20 cellular contexts compared by ENCODE assay signal in genomic region chr1:154925335-154926170, GRCh38. TPM values are rescaled to one million over a fixed set of nuclear protein-coding genes. Genes with fewer than 3 reads are reported as not detected.
DNase-seq lines count a peak whose midpoint lies in the region; ATAC-seq lines count a peak whose summit lies in the region.
"Had no signal": no experiment of that assay in that cellular context is flagged by ENCODE, and none has a peak within 500 bp of the region (broad histone marks: within the 10 kb centered on the region; RNA-seq: fewer than 3 reads in every experiment).

No MANE protein-coding gene starts in this region.

- no peak for DNase-seq in CD4-positive, alpha-beta memory T cell
- no peak for DNase-seq in T-cell
- no peak for DNase-seq in central memory CD8-positive, alpha-beta T cell (ENCODE audit: low spot score in 2 of 2)
- DNase-seq in inferior parietal cortex (ENCODE audit: extremely low spot score): no peak
- no peak for DNase-seq in H4 (ENCODE audit: low spot score)
- DNase-seq: activated CD4-positive, alpha-beta T cell treated with anti-CD3 and anti-CD28 coated beads, Interleukin-2, amount 50 U/mL, for 1 hour; DMS 273 treated with DMSO at 0.1 percent for 48 hours; effector memory CD4-positive, alpha-beta T cell; mesendoderm; natural killer cell; NCI-H1417 treated with DMSO at 0.1 percent for 48 hours; NCI-H526 treated with DMSO at 0.1 percent for 48 hours; small intestine; stimulated activated CD4-positive, alpha-beta T cell treated with anti-CD3 and anti-CD28 coated beads, Interleukin-4, amount 100 ng/mL, for 4 hours had no signal

- H3K9me3 ChIP-seq in BLaER1: no peaks in the 10 kb centered on the region
- H3K9me3 ChIP-seq in CD4-positive, alpha-beta memory T cell (ENCODE audit: control insufficient read depth in 1 of 2, low read length in 2 of 2): no peaks in the 10 kb centered on the region
- H3K9me3 ChIP-seq: prostate gland, thoracic aorta had no signal

- H3K9ac ChIP-seq in BLaER1: no peak overlapping the region

- peak overlapping the region in 6 of 7 donors; percentile 53 to 82 (median 68) for H3K27ac Mint-ChIP-seq in CD4-positive, alpha-beta memory T cell
- peak overlapping the region; percentile 16 to 65 for H3K27ac Mint-ChIP-seq in T-cell
- H3K27ac Mint-ChIP-seq in central memory CD8-positive, alpha-beta T cell (ENCODE audit: low read depth): peak overlapping the region; percentile 51
- H3K27ac Mint-ChIP-seq: natural killer cell had no signal

- peaks cover 11% of the 10 kb centered on the region for H3K4me1 ChIP-seq in BLaER1
- peaks cover 13% of the 10 kb centered on the region for H3K4me1 ChIP-seq in CD4-positive, alpha-beta memory T cell (ENCODE audit: insufficient read depth, low read length)
- H3K4me1 ChIP-seq: prostate gland had no signal

- H3K27me3 Mint-ChIP-seq in CD4-positive, alpha-beta memory T cell: no peaks in the 10 kb centered on the region
- no peaks in the 10 kb centered on the region for H3K27me3 Mint-ChIP-seq in T-cell
- H3K27me3 Mint-ChIP-seq in central memory CD8-positive, alpha-beta T cell: no peaks in the 10 kb centered on the region

- CTCF ChIA-PET in CD4-positive, alpha-beta memory T cell (lab: Charles Lee; ENCODE audit: partially characterized antibody): interaction anchor here (2.5 kb wide), 1 partner anchor 11 kb away, joined by 10 read pairs; the partner anchor contains the start of gene PMVK
- CTCF ChIA-PET in T-cell (lab: Charles Lee): no interaction called here

- no peaks in the 10 kb centered on the region for H4K20me1 ChIP-seq in BLaER1

- peaks cover 4 to 17% (median 12%) of the 10 kb centered on the region in 4 donors for H3K4me1 Mint-ChIP-seq in CD4-positive, alpha-beta memory T cell
- H3K4me1 Mint-ChIP-seq in T-cell: peaks cover 7 to 12% (median 12%) of the 10 kb centered on the region in 3 donors
- peaks cover 6% of the 10 kb centered on the region for H3K4me1 Mint-ChIP-seq in central memory CD8-positive, alpha-beta T cell

- no peak overlapping the region for H3K4me3 Mint-ChIP-seq in CD4-positive, alpha-beta memory T cell
- no peak overlapping the region for H3K4me3 Mint-ChIP-seq in T-cell
- H3K4me3 Mint-ChIP-seq in central memory CD8-positive, alpha-beta T cell: no peak overlapping the region
- H3K4me3 Mint-ChIP-seq: natural killer cell had no signal

- H3K27ac ChIP-seq in BLaER1: peak overlapping the region; percentile 31; the same call in 1 of the 2 replicates
- H3K27ac ChIP-seq in CD4-positive, alpha-beta memory T cell (ENCODE audit: low read depth, low read length): peak overlapping the region; percentile 18
- H3K27ac ChIP-seq: hepatocyte, prostate gland, thoracic aorta had no signal

- H3K9me3 Mint-ChIP-seq in CD4-positive, alpha-beta memory T cell: no peaks in the 10 kb centered on the region
- H3K9me3 Mint-ChIP-seq in T-cell: no peaks in the 10 kb centered on the region
- no peaks in the 10 kb centered on the region for H3K9me3 Mint-ChIP-seq in central memory CD8-positive, alpha-beta T cell
- H3K9me3 Mint-ChIP-seq: natural killer cell had no signal

- peak overlapping the region; percentile 18 for H3K4me2 ChIP-seq in BLaER1
- H3K4me2 ChIP-seq: hepatocyte had no signal

- peaks cover 91% of the 10 kb centered on the region for H3K36me3 ChIP-seq in BLaER1
- peaks cover 42% of the 10 kb centered on the region for H3K36me3 ChIP-seq in CD4-positive, alpha-beta memory T cell (ENCODE audit: insufficient read depth, low read length)

- H3K27me3 ChIP-seq in BLaER1: no peaks in the 10 kb centered on the region
- H3K27me3 ChIP-seq in CD4-positive, alpha-beta memory T cell (ENCODE audit: insufficient read depth, low read length): no peaks in the 10 kb centered on the region
- H3K27me3 ChIP-seq: hepatocyte had no signal

- no peak overlapping the region for H3K4me3 ChIP-seq in BLaER1
- H3K4me3 ChIP-seq in CD4-positive, alpha-beta memory T cell (ENCODE audit: low read length in 2 of 2): no peak overlapping the region
- H3K4me3 ChIP-seq: hepatocyte, prostate gland, thoracic aorta had no signal

- intact Hi-C loops in CD4-positive, alpha-beta memory T cell (cut with micrococcal nuclease): no loop called here

- POLR2A ChIA-PET in CD4-positive, alpha-beta memory T cell (lab: Charles Lee; ENCODE audit: partially characterized antibody): interaction anchor here (0.5 to 1.4 kb wide), 3 partner anchors 11 to 30 kb away, joined by 4 to 7 read pairs (median 5); partner anchors contain the start of genes PBXIP1 and PMVK
- POLR2A ChIA-PET in T-cell (lab: Charles Lee): no interaction called here

- ATAC-seq in T-cell (replicated peaks in 1 of 4): peak in 2 of 4 experiments; percentile 43 to 48
- no peak for ATAC-seq in central memory CD8-positive, alpha-beta T cell (replicated peaks; ENCODE audit: extremely low read depth, poor library complexity, severe bottlenecking)
- no peak for ATAC-seq in GM21576 (IDR thresholded peaks at IDR 0.05; ENCODE audit: unreplicated experiment)
- no peak for ATAC-seq in HG02571 (IDR thresholded peaks at IDR 0.05; ENCODE audit: unreplicated experiment)
- ATAC-seq: natural killer cell had no signal

- H3K36me3 Mint-ChIP-seq in CD4-positive, alpha-beta memory T cell: peaks cover 44 to 59% of the 10 kb centered on the region in 2 donors
- H3K36me3 Mint-ChIP-seq in T-cell: peaks cover 51% of the 10 kb centered on the region
- peaks cover 15% of the 10 kb centered on the region for H3K36me3 Mint-ChIP-seq in central memory CD8-positive, alpha-beta T cell (ENCODE audit: insufficient read depth)
- H3K36me3 Mint-ChIP-seq: natural killer cell had no signal

RNA-seq across cellular contexts. Expression of gene PMVK, which starts 11.0 kb away (rescaled TPM):
- 10 to 100 TPM; 17.6 to 21.2 TPM for total RNA-seq in CD4-positive, alpha-beta memory T cell
- 10 to 100 TPM; 61.7 to 87.0 TPM for polyA plus RNA-seq in CD4-positive, alpha-beta memory T cell
- total RNA-seq in T-cell: 10 to 100 TPM; 12.6 to 24.9 (median 22.4) TPM
- 1.2 and 7.9 TPM in 2 replicates for total RNA-seq in H4 (2014; rRNA removed; shearing (Covaris generic))

RNA-seq across cellular contexts. Expression of gene PBXIP1, which starts 30.3 kb away (rescaled TPM):
- 100 to 1,000 TPM; 435 to 438 TPM for total RNA-seq in CD4-positive, alpha-beta memory T cell
- polyA plus RNA-seq in CD4-positive, alpha-beta memory T cell: 100 to 1,000 TPM; 263 to 404 TPM
- total RNA-seq in T-cell: 100 to 1,000 TPM; 299 to 450 (median 328) TPM
- 22.8 and 31.2 TPM in 2 replicates for total RNA-seq in H4 (2014; rRNA removed; shearing (Covaris generic))

RNA-seq across cellular contexts. Expression of gene PYGO2, which starts 36.0 kb away (rescaled TPM):
- total RNA-seq in CD4-positive, alpha-beta memory T cell: 10 to 100 TPM; 78.4 to 80.2 TPM
- 10 to 100 TPM; 22.5 to 54.2 TPM for polyA plus RNA-seq in CD4-positive, alpha-beta memory T cell
- 10 to 100 TPM; 36.0 to 70.8 (median 68.5) TPM for total RNA-seq in T-cell
- 18.0 TPM in 2 replicates for total RNA-seq in H4 (2014; rRNA removed; shearing (Covaris generic))

RNA-seq across cellular contexts. Expression of gene SHC1, which starts 45.0 kb away (rescaled TPM):
- total RNA-seq in CD4-positive, alpha-beta memory T cell: 10 to 100 TPM; 78.4 to 81.7 TPM
- polyA plus RNA-seq in CD4-positive, alpha-beta memory T cell: 10 to 100 TPM; 36.4 to 44.5 TPM
- total RNA-seq in T-cell: 10 to 100 TPM; 61.3 to 88.2 (median 76.8) TPM
- total RNA-seq in H4 (2014; rRNA removed; shearing (Covaris generic)): 163 and 170 TPM in 2 replicates

RNA-seq across cellular contexts. Expression of gene CKS1B, which starts 48.9 kb away (rescaled TPM):
- total RNA-seq in CD4-positive, alpha-beta memory T cell: 10 to 100 TPM; 12.2 to 13.0 TPM
- polyA plus RNA-seq in CD4-positive, alpha-beta memory T cell: 10 to 100 TPM; 50.2 to 67.9 TPM
- 10 to 100 TPM in 4 of 5 donors, 1 to 10 TPM in 1; 7.9 to 11.8 (median 10.3) TPM for total RNA-seq in T-cell
- total RNA-seq in H4 (2014; rRNA removed; shearing (Covaris generic)): 170 and 248 TPM in 2 replicates
